Comparison of ENCODE assay signal across 23 cellular contexts in genomic region chr16:86702824-86703588, GRCh38.
"Had no signal": no experiment of that assay in that cellular context is flagged by ENCODE, and none has a peak within 500 bp of the region (broad histone marks: within the 10 kb centered on the region; RNA-seq: fewer than 3 reads in every experiment).

No MANE protein-coding gene starts in this region.

- H3K4me1 ChIP-seq: ascending aorta, Peyer's patch, SJSA1 had no signal

- H3K27me3 ChIP-seq: ascending aorta, cardiac muscle cell, Peyer's patch, SJSA1 had no signal

- ATAC-seq: activated CD8-positive, alpha-beta T cell treated with anti-CD3 and anti-CD28 coated beads for 36 hours had no signal

- H3K36me3 ChIP-seq: ascending aorta, cardiac muscle cell, Peyer's patch, SJSA1 had no signal

- DNase-seq: activated CD4-positive, alpha-beta T cell treated with anti-CD3 and anti-CD28 coated beads, Interleukin-2, amount 10 ng/mL, durations not matched to agents 24 days and 14 days; activated CD4-positive, alpha-beta T cell treated with anti-CD3 and anti-CD28 coated beads, Interleukin-2, amount 50 U/mL, for 4 hours; activated CD8-positive, alpha-beta T cell treated with anti-CD3 and anti-CD28 coated beads for 36 hours; activated effector memory CD4-positive, alpha-beta T cell treated with Interleukin-2 at 50 U/mL for 16 hours; activated naive CD4-positive, alpha-beta T cell treated with anti-CD3 and anti-CD28 coated beads, Interleukin-2, amount 10 ng/mL, durations not matched to agents 7 days and 5 days; activated T-cell treated with anti-CD3 and anti-CD28 coated beads, Interleukin-2, amount 50 U/mL, for 24 hours; amygdala; NCI-H1105; NCI-H1417 treated with DMSO at 0.1 percent for 48 hours; NCI-H187 treated with DMSO at 0.1 percent for 48 hours; NCI-H2081; NCI-H2227 treated with DMSO at 0.1 percent for 48 hours; NCI-H446; NCI-H510A treated with DMSO at 0.1 percent for 48 hours; NCI-H69; Peyer's patch; SHP77 treated with DMSO at 0.1 percent for 48 hours; SK-N-SH had no signal

- H3K9me3 ChIP-seq: ascending aorta, Peyer's patch, SJSA1, SK-N-SH had no signal

- H3K27ac ChIP-seq: ascending aorta, cardiac muscle cell, KMS-11, Peyer's patch, SJSA1 had no signal

- FAIRE-seq: TTC549 had no signal

- H3K4me2 ChIP-seq: KMS-11, SK-N-SH had no signal

- H3K4me3 ChIP-seq: ascending aorta, cardiac muscle cell, Peyer's patch, SJSA1 had no signal

- H3K9me2 ChIP-seq: SK-N-SH had no signal

- H3K9ac ChIP-seq: KMS-11, SK-N-SH had no signal
